Comparison of ENCODE assay signal across 8 cellular contexts in genomic region chr10:95741807-95742528, GRCh38. TPM values are rescaled to one million over a fixed set of nuclear protein-coding genes. Genes with fewer than 3 reads are reported as not detected.
DNase-seq lines count a peak whose midpoint lies in the region; ATAC-seq and TF ChIP-seq lines count a peak whose summit lies in the region.

No MANE protein-coding gene starts in this region.

- no peaks in the 10 kb centered on the region for H3K36me3 Mint-ChIP-seq in T-helper 17 cell (ENCODE audit: low read depth)

- H3K4me3 Mint-ChIP-seq in T-helper 17 cell, result no peak overlapping the region

- H3K4me1 ChIP-seq in iPS-20b (ENCODE audit: insufficient read depth, low read length), result peaks cover 2% of the 10 kb centered on the region; the same call in 1 of the 2 replicates
- H3K4me1 ChIP-seq in thoracic aorta (ENCODE audit: control insufficient read depth in 1 of 2, low read depth in 2 of 2), result peaks cover 18 to 26% of the 10 kb centered on the region in 2 donors

- H3K4me3 ChIP-seq in iPS-20b (ENCODE audit: low read length) (no peak overlapping the region), thoracic aorta (peak overlapping the region; percentile 30)

- DNase-seq in HCEC 1CT (peak; percentile 5), T-helper 17 cell (no peak), thoracic aorta (ENCODE audit: low spot score) (no peak), head of caudate nucleus (no peak), NCI-H2029 (lab: John Stamatoyannopoulos, UW) (no peak), NCI-H1417 treated with DMSO at 0.1 percent for 48 hours (lab: John Stamatoyannopoulos, UW) (no peak)

- no peak for TF ChIP-seq CTCF in thoracic aorta (IDR thresholded peaks at IDR 0.05)

- no peaks in the 10 kb centered on the region for H3K9me3 ChIP-seq in T-helper 17 cell (ENCODE audit: control insufficient read depth, low read length, poor library complexity, severe bottlenecking)
- H3K9me3 ChIP-seq in iPS-20b (ENCODE audit: insufficient read depth, low read depth, low read length), result no peaks in the 10 kb centered on the region
- H3K9me3 ChIP-seq in thoracic aorta, result no peaks in the 10 kb centered on the region

- no peaks in the 10 kb centered on the region for H3K27me3 ChIP-seq in iPS-20b (ENCODE audit: insufficient read depth, low read length)
- no peaks in the 10 kb centered on the region for H3K27me3 ChIP-seq in thoracic aorta (replicated peaks; ENCODE audit: insufficient read depth)

- peaks cover 26% of the 10 kb centered on the region for H3K27me3 Mint-ChIP-seq in T-helper 17 cell

- ATAC-seq in GM18502 (IDR thresholded peaks at IDR 0.05; ENCODE audit: poor library complexity, unreplicated experiment) (peak; percentile 80), T-helper 17 cell (peak; percentile 48), thoracic aorta (ENCODE audit: insufficient number of reproducible peaks, low FRiP score, low read depth) (peak; percentile 76)

- H3K27ac Mint-ChIP-seq in T-helper 17 cell, result no peak overlapping the region

- intact Hi-C loops in head of caudate nucleus (cut with DNase I), result no loop called here

- H3K36me3 ChIP-seq in iPS-20b (ENCODE audit: insufficient read depth, low read depth, low read length) (no peaks in the 10 kb centered on the region), thoracic aorta (no peaks in the 10 kb centered on the region)

- no peaks in the 10 kb centered on the region for H3K4me1 Mint-ChIP-seq in T-helper 17 cell

- peak overlapping the region; percentile 39; the same call in 1 of the 2 replicates for H3K9ac ChIP-seq in iPS-20b (ENCODE audit: low read depth, low read length)

- H3K27ac ChIP-seq in iPS-20b (ENCODE audit: low read length) (no peak overlapping the region), thoracic aorta (peak overlapping the region; percentile 38 to 67)

RNA-seq across cellular contexts. Expression of gene ENTPD1, which starts 14.0 kb away (rescaled TPM):
- total RNA-seq in T-helper 17 cell (10 to 100 TPM in 1 of 2 donors, 1 to 10 TPM in 1; 5.4 to 13.8 TPM), thoracic aorta (10 to 100 TPM; 32.1 to 63.6 TPM)

RNA-seq across cellular contexts. Expression of gene TCTN3, which starts 48.2 kb away (rescaled TPM):
- total RNA-seq in T-helper 17 cell (10 to 100 TPM; 18.1 to 24.7 TPM), thoracic aorta (10 to 100 TPM; 10.3 to 25.3 TPM)
